1 cellular context compared by ENCODE assay signal in genomic region chr14:21523203-21523602, GRCh38.
A peak's percentile ranks its signal among the peaks of the same experiment; 100 is the strongest.
TF ChIP-seq lines count a peak whose summit lies in the region.

No MANE protein-coding gene starts in this region.

TF ChIP-seq in WTC11, 78 proteins besides CTCF, POLR2A, EP300 and RAD21:
- TF ChIP-seq FOXP4 (CRISPR knock-in tag; IDR thresholded peaks at IDR 0.05) (0 out of 2 replicates have a peak, but pooled peaks have one; percentile 20), SP1 (CRISPR knock-in tag; conservative IDR thresholded peaks at IDR 0.05) (no peak)
